Comparison of ENCODE assay signal across 24 cellular contexts in genomic region chr11:18743365-18743764, GRCh38.
"Had no signal": no experiment of that assay in that cellular context is flagged by ENCODE, and none has a peak within 500 bp of the region (broad histone marks: within the 10 kb centered on the region; RNA-seq: fewer than 3 reads in every experiment).

No MANE protein-coding gene starts in this region.

- DNase-seq: stimulated activated CD4-positive, alpha-beta T cell treated with anti-CD3 and anti-CD28 coated beads, Interleukin-2, amount 100 ng/mL, for 48 hours; stimulated activated CD4-positive, alpha-beta T cell treated with anti-CD3 and anti-CD28 coated beads, Interleukin-4, amount 100 ng/mL, for 1 hour; stimulated activated CD4-positive, alpha-beta T cell treated with anti-CD3 and anti-CD28 coated beads, Interleukin-4, amount 100 ng/mL, for 24 hours; stimulated activated CD4-positive, alpha-beta T cell treated with anti-CD3 and anti-CD28 coated beads, Interleukin-4, amount 100 ng/mL, for 4 hours; stimulated activated CD8-positive, alpha-beta memory T cell treated with anti-CD3 and anti-CD28 coated beads, Interleukin-4, amount 100 ng/mL, for 48 hours; stimulated activated naive B cell treated with anti-CD40 and anti-IgM and Interleukin-4, amounts not matched to agents 10 μg/mL and 1 μg/mL and 100 μg/mL, for 72 hours; stimulated activated naive CD4-positive, alpha-beta T cell; stimulated activated naive CD4-positive, alpha-beta T cell treated with Interleukin-2 at 50 U/mL for 16 hours; stimulated activated naive CD8-positive, alpha-beta T cell treated with anti-CD3 and anti-CD28 coated beads, Interleukin-15, amount 100 ng/mL, for 72 hours; stimulated activated naive CD8-positive, alpha-beta T cell treated with anti-CD3 and anti-CD28 coated beads, Interleukin-15, Interleukin-2, amounts not matched to agents 100 U/mL and 50 U/mL, for 24 hours; stomach; substantia nigra; testis; thyroid gland; tibial artery; transverse colon; trophoblast cell; upper lobe of right lung; uterus had no signal

- H3K27ac ChIP-seq: stomach, suprapubic skin, testis, thoracic aorta, thyroid gland, tibial artery, tibial nerve, transverse colon, upper lobe of left lung, upper lobe of right lung, uterus, vagina had no signal
